8 cellular contexts compared by ENCODE assay signal in the genomic region with DNA sequence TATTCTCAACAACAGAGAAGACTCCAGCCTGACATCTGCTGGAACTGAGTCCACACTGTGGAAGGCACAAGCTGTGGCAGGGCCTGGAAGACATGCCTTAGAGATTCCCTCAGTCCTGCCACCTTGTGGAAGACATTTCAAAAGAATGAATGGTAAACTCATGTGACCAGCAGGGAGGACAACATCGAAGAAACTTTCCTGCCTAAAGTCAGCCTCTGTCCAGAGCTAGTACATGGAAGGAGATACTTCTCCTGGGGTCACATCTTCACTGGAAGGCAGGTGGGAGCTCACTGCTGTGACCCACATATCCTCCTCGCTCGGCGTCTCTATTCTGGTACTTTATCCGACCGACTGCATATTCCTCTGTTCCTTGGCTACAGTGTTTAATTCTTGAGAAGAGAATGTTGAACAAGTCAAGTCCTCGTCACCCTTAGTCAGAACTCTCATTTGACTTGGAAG. TPM values are rescaled to one million over a fixed set of nuclear protein-coding genes. Genes with fewer than 3 reads are reported as not detected.
DNase-seq lines count a peak whose midpoint lies in the region; ATAC-seq, FAIRE-seq and TF ChIP-seq lines count a peak whose summit lies in the region.

No MANE protein-coding gene starts in this region.

- no peak overlapping the region for H3K9ac ChIP-seq in liver (ENCODE audit: low read depth in 1 of 2, low read length in 2 of 2)

- intact Hi-C loops in CD14-positive monocyte (cut with micrococcal nuclease), result no loop called here

- no peaks in the 10 kb centered on the region for H3K9me3 Mint-ChIP-seq in CD14-positive monocyte

- H3K4me3 Mint-ChIP-seq in CD14-positive monocyte, result no peak overlapping the region

- H3K27me3 ChIP-seq in RWPE2 (ENCODE audit: insufficient read depth, poor library complexity, severe bottlenecking) (no peaks in the 10 kb centered on the region), liver (ENCODE audit: control insufficient read depth in 4 of 4, insufficient read depth in 4 of 4, low read length in 3 of 4) (no peaks in the 10 kb centered on the region)

- peak overlapping the region in 3 of 7 donors; percentile 5 to 61 (median 61) for H3K27ac Mint-ChIP-seq in CD14-positive monocyte

- TF ChIP-seq CTCF in CD14-positive monocyte (IDR thresholded peaks at IDR 0.05), result peak; percentile 40
- TF ChIP-seq CTCF in RWPE2 (IDR thresholded peaks at IDR 0.05; ENCODE audit: poor library complexity, severe bottlenecking), result peak; percentile 96
- TF ChIP-seq CTCF in liver (IDR thresholded peaks at IDR 0.05; ENCODE audit: low read depth, low read length, missing input control), result peak; percentile 44

- H3K36me3 Mint-ChIP-seq in CD14-positive monocyte, result peaks cover 45 to 49% of the 10 kb centered on the region in 2 donors

- TF ChIP-seq RAD21 in liver (IDR thresholded peaks at IDR 0.05), result peak; percentile 72 to 80

- ATAC-seq in GM18502 (IDR thresholded peaks at IDR 0.05; ENCODE audit: poor library complexity, unreplicated experiment) (peak; percentile 86), RWPE2 (ENCODE audit: low read depth) (peak; percentile 94)

- H3K36me3 ChIP-seq in RWPE2 (ENCODE audit: low read depth), result peaks cover 82% of the 10 kb centered on the region
- H3K36me3 ChIP-seq in liver (ENCODE audit: control insufficient read depth in 4 of 4, insufficient read depth in 3 of 4, low read depth in 1 of 4, low read length in 3 of 4), result peaks cover 3 to 16% (median 12%) of the 10 kb centered on the region in 4 donors

- FAIRE-seq in urothelium cell line (lab: Jason Lieb, UNC), result peak; percentile 93

- H3K27ac ChIP-seq in RWPE2 (ENCODE audit: poor library complexity, severe bottlenecking) (peak overlapping the region; percentile 73), liver (ENCODE audit: low read depth in 1 of 2, low read length in 2 of 2) (no peak overlapping the region)

- DNase-seq in CD14-positive monocyte (ENCODE audit: low spot score) (no peak), HUDEP-2 (lab: John Stamatoyannopoulos, UW; ENCODE audit: unreplicated experiment in 76 of 76) (peak in 70 of 76 experiments; percentile 3 to 81 (median 46)), RWPE2 (ENCODE audit: low spot score) (no peak), dermis blood vessel endothelial cell (peak; percentile 89), urothelium cell line (ENCODE audit: low spot score) (peak; percentile 87), NCI-H2029 treated with DMSO at 0.1 percent for 48 hours (lab: John Stamatoyannopoulos, UW) (no peak)

- H3K4me1 ChIP-seq in RWPE2 (ENCODE audit: insufficient read depth, poor library complexity, severe bottlenecking) (peaks cover 28% of the 10 kb centered on the region), liver (ENCODE audit: control insufficient read depth in 4 of 4, insufficient read depth in 4 of 4, low read length in 3 of 4) (peaks cover 9 to 25% (median 12%) of the 10 kb centered on the region in 4 donors)

- H3K9me3 ChIP-seq in RWPE2 (ENCODE audit: severe bottlenecking) (no peaks in the 10 kb centered on the region), liver (ENCODE audit: control insufficient read depth in 4 of 4, low read length in 3 of 4) (no peaks in the 10 kb centered on the region)

- H3K4me1 Mint-ChIP-seq in CD14-positive monocyte, result no peaks in the 10 kb centered on the region

- H3K4me3 ChIP-seq in RWPE2 (ENCODE audit: severe bottlenecking), result no peak overlapping the region
- H3K4me3 ChIP-seq in liver (ENCODE audit: low read depth in 1 of 3, low read length in 3 of 3), result no peak overlapping the region

- 74% methylated on average over 7 of the region's 7 CpGs for WGBS in liver

- H3K27me3 Mint-ChIP-seq in CD14-positive monocyte (ENCODE audit: low read depth in 3 of 3), result no peaks in the 10 kb centered on the region

TF ChIP-seq in liver, 16 proteins besides CTCF, POLR2A, EP300 and RAD21:
- TF ChIP-seq EGR1 (IDR thresholded peaks at IDR 0.05; ENCODE audit: low read depth in 2 of 2), result no peak
- TF ChIP-seq YY1 (IDR thresholded peaks at IDR 0.05), result no peak
- no peak for TF ChIP-seq HNF4G (IDR thresholded peaks at IDR 0.05)
- peak; percentile 17 to 35 for TF ChIP-seq HNF4A (conservative IDR thresholded peaks at IDR 0.05)
TF ChIP-seq in liver: peak in this region for 1.

RNA-seq across cellular contexts. Expression of a gene that starts 59.5 kb away (rescaled TPM):
- polyA plus RNA-seq in CD14-positive monocyte (1 to 10 TPM; 7.2 to 8.3 TPM), liver (10 to 100 TPM; 18.5 to 18.8 TPM)
- total RNA-seq in dermis blood vessel endothelial cell (48.0 and 81.2 TPM in 2 replicates), liver (10 to 100 TPM; 51.5 to 61.0 TPM)

Comparison
In these comparisons a context has a peak if more than half of its experiments do, and no peak if none do; other contexts are left out.
1. DNase-seq: peak in HUDEP-2 (70 of 76), dermis blood vessel endothelial cell (single experiment) and urothelium cell line (single experiment); none in CD14-positive monocyte (single experiment), RWPE2 (single experiment) and NCI-H2029 treated with DMSO at 0.1 percent for 48 hours (single experiment).
2. CTCF ChIP-seq: peak in every context shown above with its lines; median percentile 96 in RWPE2; 44 in liver; 40 in CD14-positive monocyte.